In genomic region chr3:26613999-26614398, GRCh38 we compare ENCODE assay signal across 1 cellular context.
TF ChIP-seq lines count a peak whose summit lies in the region.

No MANE protein-coding gene starts in this region.

TF ChIP-seq in H1, 55 proteins besides CTCF, POLR2A, EP300 and RAD21 (continued from another document):
- TF ChIP-seq EGR1 (IDR thresholded peaks at IDR 0.05; ENCODE audit: borderline replicate concordance, low read depth, low read length) (no peak), BACH1 (IDR thresholded peaks at IDR 0.05; ENCODE audit: low read length) (no peak), CHD2 (IDR thresholded peaks at IDR 0.05; ENCODE audit: low read length) (no peak), MAFK (IDR thresholded peaks at IDR 0.05; ENCODE audit: low read depth, low read length) (no peak), SP4 (IDR thresholded peaks at IDR 0.05; ENCODE audit: low read length) (no peak)
